In the genomic region with DNA sequence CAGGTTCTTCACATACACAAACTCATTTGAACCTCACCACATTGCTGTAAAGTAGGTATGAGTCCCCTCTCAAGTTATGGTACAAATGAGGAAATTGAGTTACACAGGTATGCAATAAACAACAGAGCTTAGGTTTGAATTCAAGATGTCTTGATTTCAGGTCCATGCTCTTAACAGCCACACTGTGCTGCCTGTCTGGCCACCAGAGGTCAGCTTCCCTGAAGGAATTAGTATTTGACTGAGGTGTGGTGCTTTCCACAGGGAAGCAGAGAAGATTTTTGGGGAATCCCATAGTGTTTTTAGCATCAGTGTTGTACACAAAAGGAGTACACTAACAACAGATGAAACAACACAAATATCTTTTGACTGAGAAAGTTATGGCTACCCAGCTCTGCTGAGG, we compare ENCODE assay signal across 8 cellular contexts.
DNase-seq lines count a peak whose midpoint lies in the region; ATAC-seq, FAIRE-seq and TF ChIP-seq lines count a peak whose summit lies in the region.

No MANE protein-coding gene starts in this region.

- TF ChIP-seq EP300 in Ishikawa (IDR thresholded peaks at IDR 0.05; ENCODE audit: borderline replicate concordance) (no peak), tibial nerve (IDR thresholded peaks at IDR 0.05) (no peak)

- H3K27ac Mint-ChIP-seq in astrocyte (ENCODE audit: unreplicated experiment) = peak overlapping the region; percentile 92

- H3K4me3 Mint-ChIP-seq in astrocyte (ENCODE audit: unreplicated experiment) = no peak overlapping the region

- peaks cover 3% of the 10 kb centered on the region for H3K27me3 Mint-ChIP-seq in astrocyte (ENCODE audit: low read depth, unreplicated experiment)

- TF ChIP-seq RAD21 in Ishikawa (IDR thresholded peaks at IDR 0.05; ENCODE audit: low read depth) = peak; percentile 32; the same call in 1 of the 2 replicates

- intact Hi-C loops in kidney (cut with DNase I) = no loop called here

- no peaks in the 10 kb centered on the region for H3K27me3 ChIP-seq in astrocyte (ENCODE audit: insufficient read depth, low read length)
- no peaks in the 10 kb centered on the region for H3K27me3 ChIP-seq in tibial nerve

- H3K27ac ChIP-seq in astrocyte (ENCODE audit: low read depth, low read length) (no peak overlapping the region), kidney (ENCODE audit: low read depth in 2 of 2, low read length in 2 of 2) (no peak overlapping the region), tibial nerve (no peak overlapping the region)

- TF ChIP-seq CTCF in astrocyte (IDR thresholded peaks at IDR 0.05; ENCODE audit: insufficient read depth, low read depth, low read length) (peak; percentile 46), kidney (IDR thresholded peaks at IDR 0.05; ENCODE audit: borderline replicate concordance, extremely low read depth, insufficient read depth) (peak; percentile 53), tibial nerve (IDR thresholded peaks at IDR 0.05) (peak; percentile 17 to 38 (median 32))

- peaks cover 31% of the 10 kb centered on the region for H3K4me1 Mint-ChIP-seq in astrocyte (ENCODE audit: low read depth, unreplicated experiment)

- in situ Hi-C loops in ACHN (cut with HindIII; ENCODE audit: low pct_ligation_motif_present, low pct_unique_long_range_greater_than_20kb, low sequenced_read_pairs) = no loop called here

- H3K79me2 ChIP-seq in astrocyte (ENCODE audit: insufficient read depth, low read length) = no peaks in the 10 kb centered on the region

- no peak overlapping the region for H3K4me2 ChIP-seq in astrocyte (ENCODE audit: low read length)

- H3K9me3 ChIP-seq in astrocyte (ENCODE audit: insufficient read depth, low read depth, low read length) (no peaks in the 10 kb centered on the region), kidney (ENCODE audit: control insufficient read depth in 1 of 2, low read length in 2 of 2) (peaks cover 0 to 6% of the 10 kb centered on the region in 2 donors), tibial nerve (no peaks in the 10 kb centered on the region)

- H3K9me3 Mint-ChIP-seq in astrocyte (ENCODE audit: unreplicated experiment) = peaks cover 1% of the 10 kb centered on the region

- peak; percentile 65 for ATAC-seq in GM18505 (IDR thresholded peaks at IDR 0.05; ENCODE audit: unreplicated experiment)

- H3K4me1 ChIP-seq in astrocyte (ENCODE audit: insufficient read depth, low read length) (peaks cover 18% of the 10 kb centered on the region), kidney (ENCODE audit: control insufficient read depth in 1 of 2, insufficient read depth in 1 of 2, low read depth in 1 of 2, low read length in 2 of 2) (no peaks in the 10 kb centered on the region), tibial nerve (peaks cover 0 to 26% (median 0%) of the 10 kb centered on the region in 4 donors)

- TF ChIP-seq POLR2A in GM18505 (IDR thresholded peaks at IDR 0.05; ENCODE audit: borderline replicate concordance, extremely low read depth, insufficient read depth, insufficient read length) (no peak), tibial nerve (IDR thresholded peaks at IDR 0.05) (no peak)

- H3K36me3 Mint-ChIP-seq in astrocyte (ENCODE audit: low read depth, unreplicated experiment) = no peaks in the 10 kb centered on the region

- DNase-seq in ACHN (peak; percentile 22), astrocyte (ENCODE audit: low read depth) (no peak), kidney (peak; percentile 43), tibial nerve (ENCODE audit: low spot score in 2 of 2) (peak in 1 of 2 donors; percentile 34), NCI-H524 treated with DMSO at 0.1 percent for 48 hours (lab: John Stamatoyannopoulos, UW) (no peak)
- DNase-seq in NK-92 treated with Interleukin-12 subunit alpha and Interleukin-12 subunit beta, amount 100 ng/mL, for 24 hours (lab: John Stamatoyannopoulos, UW) = no peak

- H3K4me3 ChIP-seq in astrocyte (ENCODE audit: insufficient read depth, low read depth, low read length) (no peak overlapping the region), kidney (ENCODE audit: low read length in 2 of 2) (no peak overlapping the region), tibial nerve (no peak overlapping the region)

- peak; percentile 72 for FAIRE-seq in astrocyte (lab: Jason Lieb, UNC)
- no peak for FAIRE-seq in kidney (lab: Jason Lieb, UNC)

- H4K20me1 ChIP-seq in astrocyte (ENCODE audit: insufficient read depth, low read length) = no peaks in the 10 kb centered on the region

- no peak overlapping the region for H3K9ac ChIP-seq in astrocyte (ENCODE audit: low read length)
- H3K9ac ChIP-seq in kidney (ENCODE audit: low read length in 2 of 2) = no peak overlapping the region

- H2AFZ ChIP-seq in astrocyte (ENCODE audit: low read depth, low read length) = no peak overlapping the region

- no peaks in the 10 kb centered on the region for H3K36me3 ChIP-seq in astrocyte (ENCODE audit: insufficient read depth, low read length)
- H3K36me3 ChIP-seq in kidney (ENCODE audit: control insufficient read depth in 1 of 2, insufficient read depth in 2 of 2, low read length in 2 of 2) = no peaks in the 10 kb centered on the region
- no peaks in the 10 kb centered on the region for H3K36me3 ChIP-seq in tibial nerve

TF ChIP-seq in Ishikawa, 13 proteins besides CTCF, POLR2A, EP300 and RAD21:
- TF ChIP-seq EGR1 (IDR thresholded peaks at IDR 0.05) = no peak
- TF ChIP-seq NFIC (IDR thresholded peaks at IDR 0.05) = no peak
- TF ChIP-seq, protein P1, sequence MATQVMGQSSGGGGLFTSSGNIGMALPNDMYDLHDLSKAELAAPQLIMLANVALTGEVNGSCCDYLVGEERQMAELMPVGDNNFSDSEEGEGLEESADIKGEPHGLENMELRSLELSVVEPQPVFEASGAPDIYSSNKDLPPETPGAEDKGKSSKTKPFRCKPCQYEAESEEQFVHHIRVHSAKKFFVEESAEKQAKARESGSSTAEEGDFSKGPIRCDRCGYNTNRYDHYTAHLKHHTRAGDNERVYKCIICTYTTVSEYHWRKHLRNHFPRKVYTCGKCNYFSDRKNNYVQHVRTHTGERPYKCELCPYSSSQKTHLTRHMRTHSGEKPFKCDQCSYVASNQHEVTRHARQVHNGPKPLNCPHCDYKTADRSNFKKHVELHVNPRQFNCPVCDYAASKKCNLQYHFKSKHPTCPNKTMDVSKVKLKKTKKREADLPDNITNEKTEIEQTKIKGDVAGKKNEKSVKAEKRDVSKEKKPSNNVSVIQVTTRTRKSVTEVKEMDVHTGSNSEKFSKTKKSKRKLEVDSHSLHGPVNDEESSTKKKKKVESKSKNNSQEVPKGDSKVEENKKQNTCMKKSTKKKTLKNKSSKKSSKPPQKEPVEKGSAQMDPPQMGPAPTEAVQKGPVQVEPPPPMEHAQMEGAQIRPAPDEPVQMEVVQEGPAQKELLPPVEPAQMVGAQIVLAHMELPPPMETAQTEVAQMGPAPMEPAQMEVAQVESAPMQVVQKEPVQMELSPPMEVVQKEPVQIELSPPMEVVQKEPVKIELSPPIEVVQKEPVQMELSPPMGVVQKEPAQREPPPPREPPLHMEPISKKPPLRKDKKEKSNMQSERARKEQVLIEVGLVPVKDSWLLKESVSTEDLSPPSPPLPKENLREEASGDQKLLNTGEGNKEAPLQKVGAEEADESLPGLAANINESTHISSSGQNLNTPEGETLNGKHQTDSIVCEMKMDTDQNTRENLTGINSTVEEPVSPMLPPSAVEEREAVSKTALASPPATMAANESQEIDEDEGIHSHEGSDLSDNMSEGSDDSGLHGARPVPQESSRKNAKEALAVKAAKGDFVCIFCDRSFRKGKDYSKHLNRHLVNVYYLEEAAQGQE (IDR thresholded peaks at IDR 0.05; ENCODE audit: low read depth) = no peak
- TF ChIP-seq ZBTB7A (IDR thresholded peaks at IDR 0.05; ENCODE audit: low read depth) = no peak
- TF ChIP-seq TEAD4 (IDR thresholded peaks at IDR 0.05) = no peak
- TF ChIP-seq, protein P2, sequence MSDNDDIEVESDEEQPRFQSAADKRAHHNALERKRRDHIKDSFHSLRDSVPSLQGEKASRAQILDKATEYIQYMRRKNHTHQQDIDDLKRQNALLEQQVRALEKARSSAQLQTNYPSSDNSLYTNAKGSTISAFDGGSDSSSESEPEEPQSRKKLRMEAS (IDR thresholded peaks at IDR 0.05) = no peak
- TF ChIP-seq CREB1 (IDR thresholded peaks at IDR 0.05; ENCODE audit: low read depth) = no peak
- TF ChIP-seq CEBPB (IDR thresholded peaks at IDR 0.05) = no peak
- TF ChIP-seq, protein P3, sequence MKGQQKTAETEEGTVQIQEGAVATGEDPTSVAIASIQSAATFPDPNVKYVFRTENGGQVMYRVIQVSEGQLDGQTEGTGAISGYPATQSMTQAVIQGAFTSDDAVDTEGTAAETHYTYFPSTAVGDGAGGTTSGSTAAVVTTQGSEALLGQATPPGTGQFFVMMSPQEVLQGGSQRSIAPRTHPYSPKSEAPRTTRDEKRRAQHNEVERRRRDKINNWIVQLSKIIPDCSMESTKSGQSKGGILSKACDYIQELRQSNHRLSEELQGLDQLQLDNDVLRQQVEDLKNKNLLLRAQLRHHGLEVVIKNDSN (IDR thresholded peaks at IDR 0.05) = no peak
- TF ChIP-seq TCF12 (IDR thresholded peaks at IDR 0.05; ENCODE audit: low read depth) = no peak
- TF ChIP-seq TAF1 (IDR thresholded peaks at IDR 0.05; ENCODE audit: low read depth) = no peak
- no peak for TF ChIP-seq FOXM1 (IDR thresholded peaks at IDR 0.05; ENCODE audit: borderline replicate concordance, low read depth)
- no peak for TF ChIP-seq YY1 (IDR thresholded peaks at IDR 0.05; ENCODE audit: low read depth)
TF ChIP-seq in Ishikawa: peak in this region for 0.

Comparison
In these comparisons a context has a peak if more than half of its experiments do, and no peak if none do; other contexts are left out.
1. DNase-seq: peak in ACHN (single experiment) and kidney (single experiment); none in astrocyte (single experiment), NK-92 treated with Interleukin-12 subunit alpha and Interleukin-12 subunit beta, amount 100 ng/mL, for 24 hours (single experiment) and NCI-H524 treated with DMSO at 0.1 percent for 48 hours (single experiment).
2. Peak in every context shown above with its lines, with median percentiles within 50 percentile points of each other: CTCF ChIP-seq.